9 cellular contexts compared by ENCODE assay signal in genomic region chr17:10050597-10051101, GRCh38.
DNase-seq lines count a peak whose midpoint lies in the region; ATAC-seq and FAIRE-seq lines count a peak whose summit lies in the region.
"Had no signal": no experiment of that assay in that cellular context is flagged by ENCODE, and none has a peak within 500 bp of the region (broad histone marks: within the 10 kb centered on the region; RNA-seq: fewer than 3 reads in every experiment).

No MANE protein-coding gene starts in this region.

- H3K9ac ChIP-seq in stomach smooth muscle (ENCODE audit: low read length in 2 of 2), result peak overlapping the region in 1 of 2 donors; percentile 36

- DNase-seq in GM19239 (ENCODE audit: insufficient read length, low spot score) (peak; percentile 47), mesenteric fat pad (ENCODE audit: low spot score) (no peak), NCI-H2029 treated with DMSO at 0.1 percent for 48 hours (lab: John Stamatoyannopoulos, UW) (no peak)
- DNase-seq in activated T-cell treated with anti-CD3 and anti-CD28 coated beads, Interleukin-2, amount 50 U/mL, for 48 hours, result no peak

- ATAC-seq in HG03439 (IDR thresholded peaks at IDR 0.05; ENCODE audit: unreplicated experiment) (peak; percentile 32), esophagus mucosa (peak; percentile 17), GM19328 (IDR thresholded peaks at IDR 0.05; ENCODE audit: unreplicated experiment) (no peak)

- no peaks in the 10 kb centered on the region for H3K27me3 ChIP-seq in stomach smooth muscle (ENCODE audit: control insufficient read depth in 1 of 2, insufficient read depth in 2 of 2, low read length in 2 of 2)

- peak; percentile 99 for FAIRE-seq in GM19239 (lab: Jason Lieb, UNC)
- FAIRE-seq: TTC549 had no signal

- no peak overlapping the region for H3K4me3 ChIP-seq in stomach smooth muscle (ENCODE audit: low read length in 2 of 2)

- peaks cover 26% of the 10 kb centered on the region for H3K4me1 ChIP-seq in stomach smooth muscle (ENCODE audit: control insufficient read depth, insufficient read depth, low read length)

- no peaks in the 10 kb centered on the region for H3K36me3 ChIP-seq in stomach smooth muscle (ENCODE audit: control insufficient read depth in 2 of 2, insufficient read depth in 2 of 2, low read length in 2 of 2)

- H3K9me3 ChIP-seq in stomach smooth muscle (ENCODE audit: control insufficient read depth in 2 of 2, low read length in 2 of 2), result peaks cover 0 to 3% of the 10 kb centered on the region in 2 donors

- peak overlapping the region; percentile 49 for H3K27ac ChIP-seq in stomach smooth muscle (ENCODE audit: low read length)
